1 cellular context compared by ENCODE assay signal in the genomic region with DNA sequence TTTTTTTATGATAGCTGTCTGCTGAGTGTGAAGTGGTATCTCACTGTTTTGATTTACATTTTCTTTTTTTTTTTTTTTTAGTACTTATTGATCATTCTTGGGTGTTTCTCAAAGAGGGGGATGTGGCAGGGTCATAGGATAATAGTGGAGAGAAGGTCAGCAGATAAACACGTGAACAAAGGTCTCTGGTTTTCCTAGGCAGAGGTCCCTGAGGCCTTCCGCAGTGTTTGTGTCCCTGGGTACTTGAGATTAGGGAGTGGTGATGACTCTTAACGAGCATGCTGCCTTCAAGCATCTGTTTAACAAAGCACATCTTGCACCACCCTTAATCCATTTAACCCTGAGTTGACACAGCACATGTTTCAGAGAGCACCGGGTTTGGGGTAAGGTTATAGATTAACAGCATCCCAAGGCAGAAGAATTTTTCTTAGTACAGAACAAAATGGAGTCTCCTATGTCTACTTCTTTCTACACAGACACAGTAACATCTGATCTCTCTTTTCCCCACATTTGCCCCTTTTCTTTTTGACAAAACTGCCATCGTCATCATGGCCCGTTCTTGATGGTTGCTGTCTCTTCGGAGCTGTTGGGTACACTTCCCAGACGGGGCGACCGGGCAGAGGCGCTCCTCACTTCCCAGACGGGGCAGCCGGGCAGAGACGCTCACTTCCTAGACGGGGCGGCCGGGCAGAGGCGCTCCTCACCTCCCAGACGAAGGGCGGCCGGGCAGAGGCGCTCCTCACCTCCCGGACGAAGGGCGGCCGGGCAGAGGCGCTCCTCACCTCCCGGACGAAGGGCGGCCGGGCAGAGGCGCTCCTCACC.
A peak's percentile ranks its signal among the peaks of the same experiment; 100 is the strongest.
TF ChIP-seq lines count a peak whose summit lies in the region.
"Not testable (repeated sequence)": the region's sequence is repeated elsewhere in the genome, so short reads cannot be mapped to it uniquely, and the experiment has no call there.

No MANE protein-coding gene starts in this region.

TF ChIP-seq in HepG2, 621 proteins besides CTCF, POLR2A, EP300 and RAD21 (continues in another document):
- TF ChIP-seq, protein P1, sequence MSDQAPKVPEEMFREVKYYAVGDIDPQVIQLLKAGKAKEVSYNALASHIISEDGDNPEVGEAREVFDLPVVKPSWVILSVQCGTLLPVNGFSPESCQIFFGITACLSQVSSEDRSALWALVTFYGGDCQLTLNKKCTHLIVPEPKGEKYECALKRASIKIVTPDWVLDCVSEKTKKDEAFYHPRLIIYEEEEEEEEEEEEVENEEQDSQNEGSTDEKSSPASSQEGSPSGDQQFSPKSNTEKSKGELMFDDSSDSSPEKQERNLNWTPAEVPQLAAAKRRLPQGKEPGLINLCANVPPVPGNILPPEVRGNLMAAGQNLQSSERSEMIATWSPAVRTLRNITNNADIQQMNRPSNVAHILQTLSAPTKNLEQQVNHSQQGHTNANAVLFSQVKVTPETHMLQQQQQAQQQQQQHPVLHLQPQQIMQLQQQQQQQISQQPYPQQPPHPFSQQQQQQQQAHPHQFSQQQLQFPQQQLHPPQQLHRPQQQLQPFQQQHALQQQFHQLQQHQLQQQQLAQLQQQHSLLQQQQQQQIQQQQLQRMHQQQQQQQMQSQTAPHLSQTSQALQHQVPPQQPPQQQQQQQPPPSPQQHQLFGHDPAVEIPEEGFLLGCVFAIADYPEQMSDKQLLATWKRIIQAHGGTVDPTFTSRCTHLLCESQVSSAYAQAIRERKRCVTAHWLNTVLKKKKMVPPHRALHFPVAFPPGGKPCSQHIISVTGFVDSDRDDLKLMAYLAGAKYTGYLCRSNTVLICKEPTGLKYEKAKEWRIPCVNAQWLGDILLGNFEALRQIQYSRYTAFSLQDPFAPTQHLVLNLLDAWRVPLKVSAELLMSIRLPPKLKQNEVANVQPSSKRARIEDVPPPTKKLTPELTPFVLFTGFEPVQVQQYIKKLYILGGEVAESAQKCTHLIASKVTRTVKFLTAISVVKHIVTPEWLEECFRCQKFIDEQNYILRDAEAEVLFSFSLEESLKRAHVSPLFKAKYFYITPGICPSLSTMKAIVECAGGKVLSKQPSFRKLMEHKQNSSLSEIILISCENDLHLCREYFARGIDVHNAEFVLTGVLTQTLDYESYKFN (CRISPR knock-in tag; conservative IDR thresholded peaks at IDR 0.05): 0 out of 2 replicates have a peak, but pooled peaks have one; percentile 38
- TF ChIP-seq, protein P2, sequence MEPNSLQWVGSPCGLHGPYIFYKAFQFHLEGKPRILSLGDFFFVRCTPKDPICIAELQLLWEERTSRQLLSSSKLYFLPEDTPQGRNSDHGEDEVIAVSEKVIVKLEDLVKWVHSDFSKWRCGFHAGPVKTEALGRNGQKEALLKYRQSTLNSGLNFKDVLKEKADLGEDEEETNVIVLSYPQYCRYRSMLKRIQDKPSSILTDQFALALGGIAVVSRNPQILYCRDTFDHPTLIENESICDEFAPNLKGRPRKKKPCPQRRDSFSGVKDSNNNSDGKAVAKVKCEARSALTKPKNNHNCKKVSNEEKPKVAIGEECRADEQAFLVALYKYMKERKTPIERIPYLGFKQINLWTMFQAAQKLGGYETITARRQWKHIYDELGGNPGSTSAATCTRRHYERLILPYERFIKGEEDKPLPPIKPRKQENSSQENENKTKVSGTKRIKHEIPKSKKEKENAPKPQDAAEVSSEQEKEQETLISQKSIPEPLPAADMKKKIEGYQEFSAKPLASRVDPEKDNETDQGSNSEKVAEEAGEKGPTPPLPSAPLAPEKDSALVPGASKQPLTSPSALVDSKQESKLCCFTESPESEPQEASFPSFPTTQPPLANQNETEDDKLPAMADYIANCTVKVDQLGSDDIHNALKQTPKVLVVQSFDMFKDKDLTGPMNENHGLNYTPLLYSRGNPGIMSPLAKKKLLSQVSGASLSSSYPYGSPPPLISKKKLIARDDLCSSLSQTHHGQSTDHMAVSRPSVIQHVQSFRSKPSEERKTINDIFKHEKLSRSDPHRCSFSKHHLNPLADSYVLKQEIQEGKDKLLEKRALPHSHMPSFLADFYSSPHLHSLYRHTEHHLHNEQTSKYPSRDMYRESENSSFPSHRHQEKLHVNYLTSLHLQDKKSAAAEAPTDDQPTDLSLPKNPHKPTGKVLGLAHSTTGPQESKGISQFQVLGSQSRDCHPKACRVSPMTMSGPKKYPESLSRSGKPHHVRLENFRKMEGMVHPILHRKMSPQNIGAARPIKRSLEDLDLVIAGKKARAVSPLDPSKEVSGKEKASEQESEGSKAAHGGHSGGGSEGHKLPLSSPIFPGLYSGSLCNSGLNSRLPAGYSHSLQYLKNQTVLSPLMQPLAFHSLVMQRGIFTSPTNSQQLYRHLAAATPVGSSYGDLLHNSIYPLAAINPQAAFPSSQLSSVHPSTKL (CRISPR knock-in tag; IDR thresholded peaks at IDR 0.05): peak; percentile 73
- TF ChIP-seq ZMYM4 (CRISPR knock-in tag; IDR thresholded peaks at IDR 0.05) (peak; percentile 61; the same call in 1 of the 2 replicates), MED1 (CRISPR knock-in tag; IDR thresholded peaks at IDR 0.05) (0 out of 2 replicates have a peak, but pooled peaks have one; percentile 12), GATAD2A (CRISPR knock-in tag; IDR thresholded peaks at IDR 0.05) (peak; percentile 85), HOXA3 (CRISPR knock-in tag; IDR thresholded peaks at IDR 0.05) (peak; percentile 31; the same call in 1 of the 2 replicates), BCL6 (CRISPR knock-in tag; IDR thresholded peaks at IDR 0.05) (peak; percentile 86), SOX13 (CRISPR knock-in tag; conservative IDR thresholded peaks at IDR 0.05 in 1 of 2, IDR thresholded peaks at IDR 0.05 in 1 of 2) (peak in 1 of 2 experiments; percentile 68; a peak in 1 of 4 replicates), SOX5 (CRISPR knock-in tag; IDR thresholded peaks at IDR 0.05; ENCODE audit: borderline replicate concordance) (0 out of 2 replicates have a peak, but pooled peaks have one; percentile 45), FOXA3 (CRISPR knock-in tag; IDR thresholded peaks at IDR 0.05) (peak; percentile 63), HDAC2 (CRISPR knock-in tag; IDR thresholded peaks at IDR 0.05) (0 out of 2 replicates have a peak, but pooled peaks have one; percentile 27), CEBPG (CRISPR knock-in tag; IDR thresholded peaks at IDR 0.05) (0 out of 2 replicates have a peak, but pooled peaks have one; percentile 8), FOXP1 (CRISPR knock-in tag; IDR thresholded peaks at IDR 0.05) (peak; percentile 15; the same call in 1 of the 2 replicates), NR2F6 (IDR thresholded peaks at IDR 0.05) (peak; percentile 48; the same call in 1 of the 2 replicates), FOXJ3 (CRISPR knock-in tag; IDR thresholded peaks at IDR 0.05; ENCODE audit: borderline replicate concordance) (peak; percentile 43; the same call in 1 of the 2 replicates), RARA (CRISPR knock-in tag; IDR thresholded peaks at IDR 0.05) (peak; percentile 42; the same call in 1 of the 2 replicates), CREM (IDR thresholded peaks at IDR 0.05) (peak; percentile 14; the same call in 1 of the 2 replicates), ZNF652 (CRISPR knock-in tag; IDR thresholded peaks at IDR 0.05; ENCODE audit: borderline replicate concordance, low read depth) (peak; percentile 78; the same call in 1 of the 2 replicates), HNF4A (CRISPR knock-in tag; IDR thresholded peaks at IDR 0.05) (peak; percentile 49; the same call in 1 of the 2 replicates), SOX6 (CRISPR knock-in tag; IDR thresholded peaks at IDR 0.05) (peak; percentile 75)
- TF ChIP-seq, protein P3, sequence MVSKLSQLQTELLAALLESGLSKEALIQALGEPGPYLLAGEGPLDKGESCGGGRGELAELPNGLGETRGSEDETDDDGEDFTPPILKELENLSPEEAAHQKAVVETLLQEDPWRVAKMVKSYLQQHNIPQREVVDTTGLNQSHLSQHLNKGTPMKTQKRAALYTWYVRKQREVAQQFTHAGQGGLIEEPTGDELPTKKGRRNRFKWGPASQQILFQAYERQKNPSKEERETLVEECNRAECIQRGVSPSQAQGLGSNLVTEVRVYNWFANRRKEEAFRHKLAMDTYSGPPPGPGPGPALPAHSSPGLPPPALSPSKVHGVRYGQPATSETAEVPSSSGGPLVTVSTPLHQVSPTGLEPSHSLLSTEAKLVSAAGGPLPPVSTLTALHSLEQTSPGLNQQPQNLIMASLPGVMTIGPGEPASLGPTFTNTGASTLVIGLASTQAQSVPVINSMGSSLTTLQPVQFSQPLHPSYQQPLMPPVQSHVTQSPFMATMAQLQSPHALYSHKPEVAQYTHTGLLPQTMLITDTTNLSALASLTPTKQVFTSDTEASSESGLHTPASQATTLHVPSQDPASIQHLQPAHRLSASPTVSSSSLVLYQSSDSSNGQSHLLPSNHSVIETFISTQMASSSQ (IDR thresholded peaks at IDR 0.05; ENCODE audit: low read depth): not testable (repeated sequence)
- TF ChIP-seq, protein P3 (CRISPR knock-in tag; IDR thresholded peaks at IDR 0.05; ENCODE audit: borderline replicate concordance): peak; percentile 59; the same call in 1 of the 2 replicates
- TF ChIP-seq, protein P4, sequence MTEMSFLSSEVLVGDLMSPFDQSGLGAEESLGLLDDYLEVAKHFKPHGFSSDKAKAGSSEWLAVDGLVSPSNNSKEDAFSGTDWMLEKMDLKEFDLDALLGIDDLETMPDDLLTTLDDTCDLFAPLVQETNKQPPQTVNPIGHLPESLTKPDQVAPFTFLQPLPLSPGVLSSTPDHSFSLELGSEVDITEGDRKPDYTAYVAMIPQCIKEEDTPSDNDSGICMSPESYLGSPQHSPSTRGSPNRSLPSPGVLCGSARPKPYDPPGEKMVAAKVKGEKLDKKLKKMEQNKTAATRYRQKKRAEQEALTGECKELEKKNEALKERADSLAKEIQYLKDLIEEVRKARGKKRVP (CRISPR knock-in tag; IDR thresholded peaks at IDR 0.05): 0 out of 4 replicates have a peak, but pooled peaks of 1 of the 2 experiments have one; percentile 9
- TF ChIP-seq SOX13 (IDR thresholded peaks at IDR 0.05); FOXP1 (IDR thresholded peaks at IDR 0.05); NR2F6 (CRISPR knock-in tag; IDR thresholded peaks at IDR 0.05); CREM (CRISPR knock-in tag; IDR thresholded peaks at IDR 0.05); SOX6 (IDR thresholded peaks at IDR 0.05): not testable (repeated sequence)
- TF ChIP-seq, protein P5, sequence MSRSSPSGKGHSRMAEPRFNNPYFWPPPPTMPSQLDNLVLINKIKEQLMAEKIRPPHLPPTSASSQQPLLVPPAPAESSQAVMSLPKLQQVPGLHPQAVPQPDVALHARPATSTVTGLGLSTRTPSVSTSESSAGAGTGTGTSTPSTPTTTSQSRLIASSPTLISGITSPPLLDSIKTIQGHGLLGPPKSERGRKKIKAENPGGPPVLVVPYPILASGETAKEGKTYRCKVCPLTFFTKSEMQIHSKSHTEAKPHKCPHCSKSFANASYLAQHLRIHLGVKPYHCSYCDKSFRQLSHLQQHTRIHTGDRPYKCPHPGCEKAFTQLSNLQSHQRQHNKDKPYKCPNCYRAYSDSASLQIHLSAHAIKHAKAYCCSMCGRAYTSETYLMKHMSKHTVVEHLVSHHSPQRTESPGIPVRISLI (CRISPR knock-in tag; IDR thresholded peaks at IDR 0.05; ENCODE audit: borderline replicate concordance): peak; percentile 63; the same call in 1 of the 2 replicates
- TF ChIP-seq, protein P6, sequence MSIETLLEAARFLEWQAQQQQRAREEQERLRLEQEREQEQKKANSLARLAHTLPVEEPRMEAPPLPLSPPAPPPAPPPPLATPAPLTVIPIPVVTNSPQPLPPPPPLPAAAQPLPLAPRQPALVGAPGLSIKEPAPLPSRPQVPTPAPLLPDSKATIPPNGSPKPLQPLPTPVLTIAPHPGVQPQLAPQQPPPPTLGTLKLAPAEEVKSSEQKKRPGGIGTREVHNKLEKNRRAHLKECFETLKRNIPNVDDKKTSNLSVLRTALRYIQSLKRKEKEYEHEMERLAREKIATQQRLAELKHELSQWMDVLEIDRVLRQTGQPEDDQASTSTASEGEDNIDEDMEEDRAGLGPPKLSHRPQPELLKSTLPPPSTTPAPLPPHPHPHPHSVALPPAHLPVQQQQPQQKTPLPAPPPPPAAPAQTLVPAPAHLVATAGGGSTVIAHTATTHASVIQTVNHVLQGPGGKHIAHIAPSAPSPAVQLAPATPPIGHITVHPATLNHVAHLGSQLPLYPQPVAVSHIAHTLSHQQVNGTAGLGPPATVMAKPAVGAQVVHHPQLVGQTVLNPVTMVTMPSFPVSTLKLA (IDR thresholded peaks at IDR 0.05): peak; percentile 8; the same call in 1 of the 2 replicates
- TF ChIP-seq, protein P7, sequence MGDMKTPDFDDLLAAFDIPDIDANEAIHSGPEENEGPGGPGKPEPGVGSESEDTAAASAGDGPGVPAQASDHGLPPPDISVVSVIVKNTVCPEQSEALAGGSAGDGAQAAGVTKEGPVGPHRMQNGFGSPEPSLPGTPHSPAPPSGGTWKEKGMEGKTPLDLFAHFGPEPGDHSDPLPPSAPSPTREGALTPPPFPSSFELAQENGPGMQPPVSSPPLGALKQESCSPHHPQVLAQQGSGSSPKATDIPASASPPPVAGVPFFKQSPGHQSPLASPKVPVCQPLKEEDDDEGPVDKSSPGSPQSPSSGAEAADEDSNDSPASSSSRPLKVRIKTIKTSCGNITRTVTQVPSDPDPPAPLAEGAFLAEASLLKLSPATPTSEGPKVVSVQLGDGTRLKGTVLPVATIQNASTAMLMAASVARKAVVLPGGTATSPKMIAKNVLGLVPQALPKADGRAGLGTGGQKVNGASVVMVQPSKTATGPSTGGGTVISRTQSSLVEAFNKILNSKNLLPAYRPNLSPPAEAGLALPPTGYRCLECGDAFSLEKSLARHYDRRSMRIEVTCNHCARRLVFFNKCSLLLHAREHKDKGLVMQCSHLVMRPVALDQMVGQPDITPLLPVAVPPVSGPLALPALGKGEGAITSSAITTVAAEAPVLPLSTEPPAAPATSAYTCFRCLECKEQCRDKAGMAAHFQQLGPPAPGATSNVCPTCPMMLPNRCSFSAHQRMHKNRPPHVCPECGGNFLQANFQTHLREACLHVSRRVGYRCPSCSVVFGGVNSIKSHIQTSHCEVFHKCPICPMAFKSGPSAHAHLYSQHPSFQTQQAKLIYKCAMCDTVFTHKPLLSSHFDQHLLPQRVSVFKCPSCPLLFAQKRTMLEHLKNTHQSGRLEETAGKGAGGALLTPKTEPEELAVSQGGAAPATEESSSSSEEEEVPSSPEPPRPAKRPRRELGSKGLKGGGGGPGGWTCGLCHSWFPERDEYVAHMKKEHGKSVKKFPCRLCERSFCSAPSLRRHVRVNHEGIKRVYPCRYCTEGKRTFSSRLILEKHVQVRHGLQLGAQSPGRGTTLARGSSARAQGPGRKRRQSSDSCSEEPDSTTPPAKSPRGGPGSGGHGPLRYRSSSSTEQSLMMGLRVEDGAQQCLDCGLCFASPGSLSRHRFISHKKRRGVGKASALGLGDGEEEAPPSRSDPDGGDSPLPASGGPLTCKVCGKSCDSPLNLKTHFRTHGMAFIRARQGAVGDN (CRISPR knock-in tag; IDR thresholded peaks at IDR 0.05): peak; percentile 64
- TF ChIP-seq, protein P8, sequence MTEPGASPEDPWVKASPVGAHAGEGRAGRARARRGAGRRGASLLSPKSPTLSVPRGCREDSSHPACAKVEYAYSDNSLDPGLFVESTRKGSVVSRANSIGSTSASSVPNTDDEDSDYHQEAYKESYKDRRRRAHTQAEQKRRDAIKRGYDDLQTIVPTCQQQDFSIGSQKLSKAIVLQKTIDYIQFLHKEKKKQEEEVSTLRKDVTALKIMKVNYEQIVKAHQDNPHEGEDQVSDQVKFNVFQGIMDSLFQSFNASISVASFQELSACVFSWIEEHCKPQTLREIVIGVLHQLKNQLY (CRISPR knock-in tag; IDR thresholded peaks at IDR 0.05): peak; percentile 58
